Comparison of ENCODE assay signal across 18 cellular contexts in the genomic region with DNA sequence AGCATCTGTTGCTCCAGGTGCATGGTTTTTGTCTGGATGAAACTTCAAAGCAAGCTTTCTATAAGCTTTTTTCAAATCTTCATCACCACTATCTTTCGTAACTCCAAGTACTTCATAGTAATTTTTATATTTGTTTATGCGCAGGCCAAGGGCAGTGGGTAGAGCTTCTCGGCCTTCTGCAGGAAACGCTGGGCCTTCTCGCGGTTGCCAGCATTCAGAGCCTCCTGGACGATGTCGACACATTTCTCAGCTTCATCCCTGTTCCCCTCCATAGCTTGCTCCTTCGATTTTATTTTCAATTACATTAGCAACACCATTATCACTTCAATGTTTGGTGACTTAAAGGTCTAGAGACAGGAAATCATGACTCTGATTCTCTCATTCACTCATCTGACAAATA.
DNase-seq lines count a peak whose midpoint lies in the region; ATAC-seq and TF ChIP-seq lines count a peak whose summit lies in the region.
"Had no signal": no experiment of that assay in that cellular context is flagged by ENCODE, and none has a peak within 500 bp of the region (broad histone marks: within the 10 kb centered on the region; RNA-seq: fewer than 3 reads in every experiment).

No MANE protein-coding gene starts in this region.

- H3K36me3 ChIP-seq in DOHH2 (ENCODE audit: control insufficient read depth, low read length) (peaks cover 39% of the 10 kb centered on the region), HEK293 (ENCODE audit: control insufficient read depth in 2 of 2, insufficient read depth in 1 of 2, low read length in 2 of 2) (no peaks in the 10 kb centered on the region; a peak in 1 of 3 replicates)

- H3K4me1 ChIP-seq in DOHH2 (ENCODE audit: control insufficient read depth, low read length): peaks cover 98% of the 10 kb centered on the region
- peaks cover 27% of the 10 kb centered on the region for H3K4me1 ChIP-seq in HEK293 (ENCODE audit: control insufficient read depth, insufficient read depth, low read length)

- peaks cover 36% of the 10 kb centered on the region for H3F3A ChIP-seq in DOHH2 (ENCODE audit: control insufficient read depth, insufficient read depth)

- POLR2A ChIA-PET in HEK293 (lab: Yijun Ruan, JAX): no interaction called here

- H3K4me1 Mint-ChIP-seq in central memory CD8-positive, alpha-beta T cell: peaks cover 55% of the 10 kb centered on the region
- H3K4me1 Mint-ChIP-seq in stimulated activated memory B cell treated with anti-CD40 and anti-IgM and Interleukin-4, amounts not matched to agents 10 μg/mL and 1 μg/mL and 100 μg/mL, for 72 hours: peaks cover 60% of the 10 kb centered on the region

- CTCF ChIA-PET in HEK293 (lab: Yijun Ruan, JAX): no interaction called here

- no peak for DNase-seq in central memory CD8-positive, alpha-beta T cell (ENCODE audit: low spot score in 2 of 2)
- no peak for DNase-seq in T-helper 1 cell
- DNase-seq in NCI-H1694 treated with DMSO at 0.1 percent for 48 hours (lab: John Stamatoyannopoulos, UW): no peak
- DNase-seq in foreskin melanocyte: no peak
- DNase-seq: DMS 273 treated with DMSO at 0.1 percent for 48 hours; GDM1; H9; NCI-H1105; NCI-H2081 treated with DMSO at 0.1 percent for 48 hours; NCI-H446 treated with DMSO at 0.1 percent for 48 hours; NCI-H748 treated with DMSO at 0.1 percent for 48 hours; NK-92 treated with Interleukin-12 subunit alpha and Interleukin-12 subunit beta, amount 100 ng/mL, for 24 hours; SHP77 had no signal

- H3K4me3 ChIP-seq in DOHH2 (ENCODE audit: low read length) (0 out of 2 replicates have a peak overlapping the region, but pooled peaks have one; percentile 7), HEK293 (ENCODE audit: low read depth, low read length) (no peak overlapping the region)
- H3K4me3 ChIP-seq: K562, SK-N-MC had no signal

- TF ChIP-seq CTCF in DOHH2 (IDR thresholded peaks at IDR 0.05; ENCODE audit: low read depth, low read length, poor library complexity, severe bottlenecking) (no peak), HEK293 (tag by site-specific recombination; IDR thresholded peaks at IDR 0.05) (no peak)

- peak overlapping the region; percentile 20 for H3K27ac ChIP-seq in DOHH2 (ENCODE audit: low read depth, low read length)
- no peak overlapping the region for H3K27ac ChIP-seq in HEK293 (ENCODE audit: extremely low read depth, low read depth, low read length)
- H3K27ac ChIP-seq: SK-N-MC had no signal

- H3K9me2 ChIP-seq in DOHH2 (replicated peaks; ENCODE audit: control insufficient read depth, low read length): no peaks in the 10 kb centered on the region

- peak overlapping the region; percentile 76 for H3K27ac Mint-ChIP-seq in central memory CD8-positive, alpha-beta T cell (ENCODE audit: low read depth)
- peak overlapping the region; percentile 66 for H3K27ac Mint-ChIP-seq in stimulated activated memory B cell treated with anti-CD40 and anti-IgM and Interleukin-4, amounts not matched to agents 10 μg/mL and 1 μg/mL and 100 μg/mL, for 72 hours
- H3K27ac Mint-ChIP-seq: H9 had no signal

- no peaks in the 10 kb centered on the region for H3K27me3 Mint-ChIP-seq in central memory CD8-positive, alpha-beta T cell
- H3K27me3 Mint-ChIP-seq in stimulated activated memory B cell treated with anti-CD40 and anti-IgM and Interleukin-4, amounts not matched to agents 10 μg/mL and 1 μg/mL and 100 μg/mL, for 72 hours: no peaks in the 10 kb centered on the region

- no peaks in the 10 kb centered on the region for H3K9me3 Mint-ChIP-seq in central memory CD8-positive, alpha-beta T cell
- H3K9me3 Mint-ChIP-seq in stimulated activated memory B cell treated with anti-CD40 and anti-IgM and Interleukin-4, amounts not matched to agents 10 μg/mL and 1 μg/mL and 100 μg/mL, for 72 hours: no peaks in the 10 kb centered on the region
- H3K9me3 Mint-ChIP-seq: H9 had no signal

- no peak overlapping the region for H3K4me3 Mint-ChIP-seq in central memory CD8-positive, alpha-beta T cell
- no peak overlapping the region for H3K4me3 Mint-ChIP-seq in stimulated activated memory B cell treated with anti-CD40 and anti-IgM and Interleukin-4, amounts not matched to agents 10 μg/mL and 1 μg/mL and 100 μg/mL, for 72 hours
- H3K4me3 Mint-ChIP-seq: H9 had no signal

- peaks cover 32% of the 10 kb centered on the region for H3K36me3 Mint-ChIP-seq in central memory CD8-positive, alpha-beta T cell (ENCODE audit: insufficient read depth)
- H3K36me3 Mint-ChIP-seq in stimulated activated memory B cell treated with anti-CD40 and anti-IgM and Interleukin-4, amounts not matched to agents 10 μg/mL and 1 μg/mL and 100 μg/mL, for 72 hours: peaks cover 24% of the 10 kb centered on the region

- H4K20me1 ChIP-seq in DOHH2 (ENCODE audit: control insufficient read depth, insufficient read depth, low read depth, low read length): peaks cover 4% of the 10 kb centered on the region; the same call in 1 of the 2 replicates

- H3K27me3 ChIP-seq in DOHH2 (ENCODE audit: control insufficient read depth, low read length): no peaks in the 10 kb centered on the region

- ATAC-seq in central memory CD8-positive, alpha-beta T cell (replicated peaks; ENCODE audit: extremely low read depth, poor library complexity, severe bottlenecking): no peak
- no peak for ATAC-seq in stimulated activated memory B cell treated with anti-CD40 and anti-IgM and Interleukin-4, amounts not matched to agents 10 μg/mL and 1 μg/mL and 100 μg/mL, for 72 hours
- ATAC-seq: K562 had no signal

- H3K4me2 ChIP-seq in DOHH2 (ENCODE audit: low read length): peak overlapping the region; percentile 54

- peaks cover 99% of the 10 kb centered on the region for H3K79me2 ChIP-seq in DOHH2 (ENCODE audit: control insufficient read depth, low read length)

- H3K9me3 ChIP-seq in DOHH2 (ENCODE audit: control insufficient read depth, insufficient read depth, low read length) (no peaks in the 10 kb centered on the region), HEK293 (ENCODE audit: control insufficient read depth, insufficient read depth, low read depth, low read length) (no peaks in the 10 kb centered on the region)

TF ChIP-seq in HEK293, 187 proteins besides CTCF, POLR2A, EP300 and RAD21:
- peak; percentile 8 for TF ChIP-seq SCRT2 (tag by site-specific recombination; IDR thresholded peaks at IDR 0.05)
- TF ChIP-seq ZFP69B (tag by site-specific recombination; IDR thresholded peaks at IDR 0.05): no peak
